14 cellular contexts compared by ENCODE assay signal in the genomic region with DNA sequence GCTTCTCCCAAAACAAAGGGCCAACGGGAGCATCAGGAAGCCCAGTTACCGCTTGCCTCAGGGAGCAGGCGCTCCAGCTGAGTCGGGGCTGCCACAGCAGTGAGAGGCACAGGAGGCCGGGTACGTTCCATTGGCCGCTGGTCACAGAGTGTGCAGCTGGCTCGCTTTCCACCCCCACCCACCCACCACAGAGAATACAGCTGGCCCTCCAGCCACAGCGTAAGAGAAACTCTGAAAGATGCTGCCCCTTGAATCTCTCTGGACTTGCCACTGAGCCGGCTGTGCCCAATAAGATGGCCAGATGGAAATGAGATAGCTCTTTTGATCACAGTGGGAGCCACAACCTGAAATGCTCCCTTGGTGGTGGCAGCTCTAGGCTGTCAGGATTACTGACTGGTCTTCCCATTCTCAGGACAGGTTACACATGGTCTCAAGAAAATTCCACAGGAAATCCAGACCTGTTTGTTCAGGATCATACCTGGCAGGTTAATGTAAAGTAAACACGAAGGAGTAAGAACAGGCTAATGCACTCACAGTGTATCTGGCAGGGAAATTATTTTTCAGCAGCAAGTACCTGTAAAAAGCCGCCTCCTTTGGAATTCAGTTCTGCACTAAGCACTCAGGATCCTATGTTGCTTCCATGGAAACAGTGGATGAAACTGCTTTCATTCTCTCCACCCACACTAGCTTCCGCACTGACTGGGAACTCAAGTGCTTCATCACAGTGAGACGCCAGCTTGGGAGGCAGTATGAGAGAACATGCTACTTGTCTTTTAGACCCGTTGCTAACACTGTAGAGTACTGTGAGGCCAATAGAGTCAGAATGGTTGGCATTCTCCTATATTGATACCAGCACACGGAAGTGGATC.
A peak's percentile ranks its signal among the peaks of the same experiment; 100 is the strongest.
DNase-seq lines count a peak whose midpoint lies in the region; ATAC-seq and TF ChIP-seq lines count a peak whose summit lies in the region.
"Had no signal": no experiment of that assay in that cellular context is flagged by ENCODE, and none has a peak within 500 bp of the region (broad histone marks: within the 10 kb centered on the region; RNA-seq: fewer than 3 reads in every experiment).

No MANE protein-coding gene starts in this region.

- DNase-seq in ELF-1 (ENCODE audit: low read depth, low spot score) (peak; percentile 38), NCI-H2227 treated with DMSO at 0.1 percent for 48 hours (lab: John Stamatoyannopoulos, UW) (peak; percentile 67), ecto neural progenitor cell (ENCODE audit: low spot score) (peak; percentile 65), pons (ENCODE audit: low spot score) (no peak), GM10248 (ENCODE audit: extremely low spot score) (no peak)
- DNase-seq: activated CD4-positive, alpha-beta memory T cell treated with anti-CD3 and anti-CD28 coated beads, Interleukin-2, amount 10 ng/mL, durations not matched to agents 7 days and 5 days; activated naive CD4-positive, alpha-beta T cell treated with anti-CD3 and anti-CD28 coated beads, Interleukin-2, amount 10 ng/mL, durations not matched to agents 7 days and 5 days; CD4-positive, alpha-beta T cell; dermis blood vessel endothelial cell; gastrocnemius medialis had no signal

- H3K9me3 ChIP-seq in neuron (ENCODE audit: low read length): no peaks in the 10 kb centered on the region
- H3K9me3 ChIP-seq: gastrocnemius medialis, vagina had no signal

- peaks cover 28% of the 10 kb centered on the region for H3K4me1 ChIP-seq in neuron (ENCODE audit: insufficient read depth, low read length)
- H3K4me1 ChIP-seq: gastrocnemius medialis, vagina had no signal

- H2AFZ ChIP-seq in neuron (ENCODE audit: low read depth, low read length): peak overlapping the region; percentile 8

- H3K4me3 ChIP-seq in neuron (ENCODE audit: low read length): peak overlapping the region; percentile 26
- H3K4me3 ChIP-seq: gastrocnemius medialis, vagina had no signal

- peaks cover 4% of the 10 kb centered on the region for H3K36me3 ChIP-seq in neuron (ENCODE audit: insufficient read depth, low read length)
- H3K36me3 ChIP-seq: vagina had no signal

- ATAC-seq in GM18519 (IDR thresholded peaks at IDR 0.05; ENCODE audit: low FRiP score, unreplicated experiment) (no peak), HG02938 (IDR thresholded peaks at IDR 0.05; ENCODE audit: unreplicated experiment) (no peak)
- ATAC-seq: gastrocnemius medialis had no signal

- H3K27me3 ChIP-seq in neuron (ENCODE audit: insufficient read depth, low read length): no peaks in the 10 kb centered on the region
- H3K27me3 ChIP-seq: gastrocnemius medialis, vagina had no signal

- POLR2A ChIA-PET in GM10248 (lab: Yijun Ruan, JAX): no interaction called here

- TF ChIP-seq CTCF in GM10248 (IDR thresholded peaks at IDR 0.05; ENCODE audit: control extremely low read depth, extremely low read depth, low read depth, missing control alignments): no peak

- CTCF ChIA-PET in GM10248 (lab: Yijun Ruan, JAX): interaction anchor here (0.9 to 1.6 kb wide), 3 partner anchors 12 to 180 kb away, joined by 3 to 8 read pairs (median 3); partner anchors contain the start of gene TBRG1

Comparison
In these comparisons a context has a peak if more than half of its experiments do, and no peak if none do; other contexts are left out.
1. DNase-seq: peak in ELF-1 (single experiment), NCI-H2227 treated with DMSO at 0.1 percent for 48 hours (single experiment) and ecto neural progenitor cell (single experiment); none in pons (single experiment) and GM10248 (single experiment).